29 cellular contexts compared by ENCODE assay signal in the genomic region with DNA sequence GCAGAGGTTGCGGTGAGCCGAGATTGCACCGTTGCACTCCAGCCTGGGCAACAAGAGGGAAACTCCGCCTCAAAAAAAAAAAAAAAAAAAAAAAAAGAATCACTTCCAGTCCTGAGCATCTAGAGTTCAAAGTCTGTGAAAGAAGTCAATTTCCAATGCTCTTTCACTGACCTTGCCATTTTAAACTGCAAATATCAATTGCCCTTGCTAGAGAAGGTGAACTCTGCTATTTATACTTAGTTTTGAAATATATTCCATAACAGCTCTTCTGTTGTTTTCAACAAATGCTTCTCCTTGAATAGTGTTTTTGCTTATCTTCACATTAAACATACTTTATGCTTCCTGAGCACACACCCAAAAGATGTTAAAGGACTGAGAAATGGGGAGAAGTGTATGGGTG.
"Had no signal": no experiment of that assay in that cellular context is flagged by ENCODE, and none has a peak within 500 bp of the region (broad histone marks: within the 10 kb centered on the region; RNA-seq: fewer than 3 reads in every experiment).

No MANE protein-coding gene starts in this region.

- H3K9me3 ChIP-seq: MG63 had no signal

- H3K36me3 ChIP-seq: MG63 had no signal

- H3K27me3 ChIP-seq: MG63 had no signal

- DNase-seq: Karpas-422, Kasumi-1, MG63, MM.1S, MV-4-11, NCI-H1048, NCI-H1092, NCI-H1092 treated with DMSO at 0.1 percent for 48 hours, NCI-H1105, NCI-H1105 treated with DMSO at 0.1 percent for 48 hours, NCI-H1417 treated with DMSO at 0.1 percent for 48 hours, NCI-H1436, NCI-H1436 treated with DMSO at 0.1 percent for 48 hours, NCI-H146, NCI-H1694, NCI-H1694 treated with DMSO at 0.1 percent for 48 hours, NCI-H187, NCI-H187 treated with DMSO at 0.1 percent for 48 hours, NCI-H1930, NCI-H2081, NCI-H2081 treated with DMSO at 0.1 percent for 48 hours, NCI-H2107, NCI-H2171, NCI-H2171 treated with DMSO at 0.1 percent for 48 hours, NCI-H2227 treated with DMSO at 0.1 percent for 48 hours, NCI-H226, NCI-H345, NCI-H446, NCI-H446 treated with DMSO at 0.1 percent for 48 hours had no signal

- H3K4me3 ChIP-seq: MG63 had no signal
